Comparison of ENCODE assay signal across 8 cellular contexts in the genomic region with DNA sequence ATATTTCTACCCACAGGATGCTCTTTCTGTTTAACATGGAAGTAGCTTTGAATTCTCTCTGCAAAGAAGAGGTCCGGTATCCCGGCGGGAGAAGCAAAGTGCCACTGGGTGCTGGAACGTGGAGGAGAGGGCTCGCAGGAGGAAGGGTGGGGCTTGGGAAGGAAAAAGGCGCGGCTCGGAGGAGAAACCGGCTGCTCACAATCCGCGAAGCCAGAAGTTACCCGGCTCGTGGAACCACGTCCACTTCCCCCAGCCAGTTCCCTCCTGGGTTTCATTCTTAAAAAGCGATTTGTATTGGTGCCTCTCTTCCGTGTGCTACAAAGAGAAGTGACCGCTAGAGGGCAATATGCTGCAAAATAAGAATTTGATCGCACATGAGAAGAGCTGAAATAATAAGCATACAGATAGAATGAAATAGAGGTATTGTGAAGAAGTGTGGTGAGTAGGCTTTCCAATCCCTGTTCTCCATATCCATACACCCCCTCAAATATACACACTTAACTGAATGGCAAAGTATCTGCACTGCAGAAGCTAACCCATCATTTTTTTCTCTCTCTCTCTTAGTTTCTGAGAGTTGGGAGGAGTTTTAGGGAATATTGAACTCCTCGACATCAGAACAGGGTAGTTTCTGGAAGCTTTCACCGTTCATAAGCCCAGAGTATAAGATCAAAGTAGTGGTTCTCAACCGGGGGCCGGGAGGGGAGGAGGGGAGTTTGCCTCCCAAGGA. TPM values are rescaled to one million over a fixed set of nuclear protein-coding genes. Genes with fewer than 3 reads are reported as not detected.
A peak's percentile ranks its signal among the peaks of the same experiment; 100 is the strongest.
DNase-seq lines count a peak whose midpoint lies in the region; ATAC-seq and TF ChIP-seq lines count a peak whose summit lies in the region.

No MANE protein-coding gene starts in this region.

- DNase-seq in BE2C (peak; percentile 62), NCI-H345 (lab: John Stamatoyannopoulos, UW) (peak; percentile 93), coronary artery (ENCODE audit: low spot score) (peak; percentile 81), kidney tubule cell (ENCODE audit: low spot score) (peak; percentile 90)
- DNase-seq in stimulated activated CD4-positive, alpha-beta T cell treated with anti-CD3 and anti-CD28 coated beads, Interleukin-1b, Interleukin-23, amount 100 ng/mL, for 4 hours (ENCODE audit: low read depth in 2 of 2), result peak; percentile 6 to 28

- H3K4me3 ChIP-seq in BE2C (ENCODE audit: low read depth, low read length) (peak overlapping the region; percentile 54), coronary artery (peak overlapping the region; percentile 71)

- H3K27ac ChIP-seq in coronary artery, result no peak overlapping the region

- TF ChIP-seq CTCF in BE2C (IDR thresholded peaks at IDR 0.05; ENCODE audit: low read depth, low read length) (peak; percentile 88), coronary artery (IDR thresholded peaks at IDR 0.05) (peak; percentile 67)

- ATAC-seq in GM19043 (IDR thresholded peaks at IDR 0.05; ENCODE audit: low read depth, unreplicated experiment) (peak; percentile 93), HG03432 (IDR thresholded peaks at IDR 0.05; ENCODE audit: unreplicated experiment) (peak; percentile 93)
- peak; percentile 76 to 80 for ATAC-seq in activated CD4-positive, CD25-positive, alpha-beta regulatory T cell treated with anti-CD3 and anti-CD28 coated beads, Interleukin-2, amount 50 U/mL, for 24 hours

- peaks cover 12% of the 10 kb centered on the region for H3K27me3 ChIP-seq in BE2C

- H3K4me1 ChIP-seq in BE2C, result peaks cover 11% of the 10 kb centered on the region

- H3K36me3 ChIP-seq in BE2C, result no peaks in the 10 kb centered on the region

- no peaks in the 10 kb centered on the region for H3K9me3 ChIP-seq in BE2C

RNA-seq across cellular contexts. Expression of a gene that starts 31.1 kb away (rescaled TPM):
- 0.40 TPM for polyA plus RNA-seq in BE2C (2012; ENCODE audit: insufficient read depth, insufficient read length, low read depth)

Comparison
In these comparisons a context has a peak if more than half of its experiments do, and no peak if none do; other contexts are left out.
1. DNase-seq: peak in every context shown above with its lines; median percentile 93 in NCI-H345; 90 in kidney tubule cell; 81 in coronary artery; 62 in BE2C; 17 in stimulated activated CD4-positive, alpha-beta T cell treated with anti-CD3 and anti-CD28 coated beads, Interleukin-1b, Interleukin-23, amount 100 ng/mL, for 4 hours.